ENCODE assay signal across 10 cellular contexts in the genomic region with DNA sequence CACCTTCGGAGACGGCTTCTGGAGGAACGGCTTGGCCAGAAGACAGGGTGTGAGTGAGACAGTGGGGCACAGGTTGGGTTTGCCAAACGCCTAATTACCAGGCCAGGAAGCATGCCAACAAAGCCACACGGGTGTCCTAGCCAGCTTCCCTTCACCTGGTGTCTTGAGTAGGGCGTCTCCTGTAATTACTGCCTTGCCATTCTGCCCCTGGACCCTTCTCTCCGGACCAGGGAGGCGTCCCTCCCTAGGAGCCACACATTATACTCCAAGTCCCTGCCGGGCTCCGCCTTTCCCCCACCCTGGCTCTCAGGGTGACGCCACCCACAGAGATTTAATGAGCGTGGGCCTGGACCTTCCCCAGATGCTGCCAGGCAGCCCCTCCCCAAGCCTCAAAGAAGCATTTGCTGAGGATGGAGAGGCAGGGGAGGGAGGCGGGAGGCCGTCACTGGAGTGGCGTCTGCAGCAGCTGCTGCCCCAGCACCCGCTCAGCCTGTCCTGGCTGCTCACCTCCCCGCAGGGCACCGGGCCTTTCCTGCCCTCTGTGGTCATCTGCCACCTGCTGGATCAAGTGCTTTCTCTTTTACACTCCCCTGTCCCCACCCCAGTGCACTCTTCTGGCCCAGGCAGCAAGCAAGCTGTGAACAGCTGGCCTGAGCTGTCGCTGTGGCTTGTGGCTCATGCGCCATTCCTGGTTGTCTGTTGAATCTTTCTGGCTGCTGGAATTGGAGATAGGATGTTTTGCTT. TPM values are rescaled to one million over a fixed set of nuclear protein-coding genes. Genes with fewer than 3 reads are reported as not detected.
DNase-seq lines count a peak whose midpoint lies in the region; ATAC-seq and TF ChIP-seq lines count a peak whose summit lies in the region.
"Had no signal": no experiment of that assay in that cellular context is flagged by ENCODE, and none has a peak within 500 bp of the region (broad histone marks: within the 10 kb centered on the region; RNA-seq: fewer than 3 reads in every experiment).

No MANE protein-coding gene starts in this region.

- H3K27ac ChIP-seq in H9 (ENCODE audit: insufficient read length, low read depth, low read length) (no peak overlapping the region), rectal smooth muscle tissue (ENCODE audit: low read depth, low read length) (peak overlapping the region; percentile 8), A673 (ENCODE audit: low read depth, low read length, poor library complexity, severe bottlenecking) (no peak overlapping the region)
- H3K27ac ChIP-seq: SK-N-MC had no signal

- H4K20me1 ChIP-seq in H9 (ENCODE audit: control insufficient read depth, insufficient read depth, insufficient read length) = no peaks in the 10 kb centered on the region

- no peak overlapping the region for H3K18ac ChIP-seq in H9 (ENCODE audit: insufficient read length, low read depth, low read length)

- TF ChIP-seq CTCF in H9 (conservative IDR thresholded peaks at IDR 0.05) (peak; percentile 43; the same call in 2 of the 3 replicates), epithelial cell of proximal tubule (conservative IDR thresholded peaks at IDR 0.05; ENCODE audit: low read depth, low read length) (peak; percentile 20), A673 (conservative IDR thresholded peaks at IDR 0.05; ENCODE audit: low read depth, low read length) (no peak)

- no peak overlapping the region for H2AFZ ChIP-seq in H9 (ENCODE audit: low read length)

- H4K5ac ChIP-seq in H9 (ENCODE audit: insufficient read length, low read depth, low read length) = no peak overlapping the region

- no peak overlapping the region for H4K91ac ChIP-seq in H9 (ENCODE audit: insufficient read length, low read depth, low read length)

- peaks cover 12 to 28% of the 10 kb centered on the region in 2 experiments for H3K4me1 Mint-ChIP-seq in H9
- H3K4me1 Mint-ChIP-seq in activated naive CD8-positive, alpha-beta T cell treated with anti-CD3 and anti-CD28 coated beads for 36 hours = peaks cover 37% of the 10 kb centered on the region

- H4K8ac ChIP-seq in H9 (replicated peaks; ENCODE audit: insufficient read length, low read depth, low read length) = no peak overlapping the region

- H3K9ac ChIP-seq in H9 (ENCODE audit: extremely low read depth, insufficient read length, low read length) (no peak overlapping the region), rectal smooth muscle tissue (ENCODE audit: low read length) (peak overlapping the region; percentile 1)

- H2BK120ac ChIP-seq in H9 (ENCODE audit: low read depth, low read length, poor library complexity, severe bottlenecking) = no peak overlapping the region

- no peak overlapping the region for H3K23ac ChIP-seq in H9 (ENCODE audit: insufficient read length, low read depth, low read length)

- no TSS peak for BruUV-seq in A673 (replicated peaks; lab: Mats Ljungman, UMichigan)

- POLR2A ChIA-PET in A673 (lab: Charles Lee; ENCODE audit: low non-redundant PET) = no interaction called here

- H3K4me3 ChIP-seq in epithelial cell of proximal tubule (ENCODE audit: low read depth, low read length) = no peak overlapping the region
- no peak overlapping the region for H3K4me3 ChIP-seq in rectal smooth muscle tissue (ENCODE audit: low read length)
- no peak overlapping the region for H3K4me3 ChIP-seq in A673 (ENCODE audit: low read depth, low read length, poor library complexity, severe bottlenecking)
- H3K4me3 ChIP-seq: dorsolateral prefrontal cortex, SK-N-MC had no signal

- no peaks in the 10 kb centered on the region for H3K23me2 ChIP-seq in H9 (ENCODE audit: insufficient read length, low read depth, low read length, poor library complexity, severe bottlenecking)

- DNase-seq in H9 = peak; percentile 72
- DNase-seq in NCI-H510A treated with DMSO at 0.1 percent for 48 hours (lab: John Stamatoyannopoulos, UW) = peak; percentile 94
- no peak for DNase-seq in epithelial cell of proximal tubule (ENCODE audit: low read depth)
- DNase-seq in activated naive CD8-positive, alpha-beta T cell treated with anti-CD3 and anti-CD28 coated beads for 36 hours = no peak
- no peak for DNase-seq in A673 (ENCODE audit: low spot score)

- H3K27me3 Mint-ChIP-seq in H9 (ENCODE audit: low read depth) = no peaks in the 10 kb centered on the region
- H3K27me3 Mint-ChIP-seq in activated naive CD8-positive, alpha-beta T cell treated with anti-CD3 and anti-CD28 coated beads for 36 hours = no peaks in the 10 kb centered on the region

- H2BK5ac ChIP-seq in H9 (ENCODE audit: insufficient read length, low read length) = no peak overlapping the region

- H3K4me1 ChIP-seq in H9 (ENCODE audit: insufficient read depth, low read length) (peaks cover 2% of the 10 kb centered on the region; the same call in 1 of the 2 replicates), rectal smooth muscle tissue (ENCODE audit: control insufficient read depth, insufficient read depth, low read length) (peaks cover 12% of the 10 kb centered on the region), A673 (ENCODE audit: insufficient read depth, low read length, poor library complexity, severe bottlenecking) (no peaks in the 10 kb centered on the region)

- H3K9me3 Mint-ChIP-seq in H9 = no peaks in the 10 kb centered on the region
- H3K9me3 Mint-ChIP-seq in activated naive CD8-positive, alpha-beta T cell treated with anti-CD3 and anti-CD28 coated beads for 36 hours = no peaks in the 10 kb centered on the region

- no peak overlapping the region for H3K4me2 ChIP-seq in H9 (ENCODE audit: insufficient read depth, insufficient read length, low read length)

- H3K36me3 ChIP-seq in rectal smooth muscle tissue (ENCODE audit: control insufficient read depth, insufficient read depth, low read length) (peaks cover 30% of the 10 kb centered on the region), A673 (ENCODE audit: insufficient read depth, low read length, poor library complexity, severe bottlenecking) (no peaks in the 10 kb centered on the region)

- peaks cover 4 to 22% (median 12%) of the 10 kb centered on the region in 3 experiments; a peak in 5 of 7 replicates for H3K36me3 Mint-ChIP-seq in H9 (ENCODE audit: insufficient read depth in 1 of 3, low read depth in 3 of 3)
- H3K36me3 Mint-ChIP-seq in activated naive CD8-positive, alpha-beta T cell treated with anti-CD3 and anti-CD28 coated beads for 36 hours = peaks cover 48% of the 10 kb centered on the region

- no peak overlapping the region for H2BK15ac ChIP-seq in H9 (ENCODE audit: low read depth, low read length)

- CTCF ChIA-PET in A673 (lab: Charles Lee) = no interaction called here

- no peak for ATAC-seq in GM18502 (IDR thresholded peaks at IDR 0.05; ENCODE audit: poor library complexity, unreplicated experiment)
- ATAC-seq in HG02610 (IDR thresholded peaks at IDR 0.05; ENCODE audit: unreplicated experiment) = no peak

- H3K4me3 Mint-ChIP-seq in H9 = peak overlapping the region in 1 of 2 experiments; percentile 44; a peak in 1 of 5 replicates
- H3K4me3 Mint-ChIP-seq in activated naive CD8-positive, alpha-beta T cell treated with anti-CD3 and anti-CD28 coated beads for 36 hours = no peak overlapping the region

- peak overlapping the region in 1 of 3 experiments; percentile 60; a peak in 2 of 7 replicates for H3K27ac Mint-ChIP-seq in H9
- H3K27ac Mint-ChIP-seq in activated naive CD8-positive, alpha-beta T cell treated with anti-CD3 and anti-CD28 coated beads for 36 hours = no peak overlapping the region

- no peaks in the 10 kb centered on the region for H3K27me3 ChIP-seq in H9 (ENCODE audit: insufficient read depth, low read length)
- no peaks in the 10 kb centered on the region for H3K27me3 ChIP-seq in rectal smooth muscle tissue (ENCODE audit: control insufficient read depth, insufficient read depth, low read length)
- no peaks in the 10 kb centered on the region for H3K27me3 ChIP-seq in A673 (replicated peaks; ENCODE audit: insufficient read depth, low read depth, low read length, poor library complexity)
- H3K27me3 ChIP-seq: dorsolateral prefrontal cortex had no signal

- no peak overlapping the region for H3K4ac ChIP-seq in H9 (ENCODE audit: low read depth, low read length)

- H3K14ac ChIP-seq in H9 (ENCODE audit: insufficient read depth, low read length) = peak overlapping the region; percentile 24; the same call in 1 of the 2 replicates

- no peak overlapping the region for H2BK20ac ChIP-seq in H9 (ENCODE audit: low read depth, low read length, poor library complexity, severe bottlenecking)

- H2BK12ac ChIP-seq in H9 (ENCODE audit: insufficient read length, low read depth, low read length) = no peak overlapping the region

- H3K79me2 ChIP-seq in H9 (ENCODE audit: insufficient read depth, low read length) = no peaks in the 10 kb centered on the region

- intact Hi-C loops in A673 (cut with micrococcal nuclease; ENCODE audit: unreplicated experiment) = no loop called here

- H3K9me3 ChIP-seq in H9 (ENCODE audit: control insufficient read depth, low read depth, low read length) (no peaks in the 10 kb centered on the region), A673 (ENCODE audit: low read depth, low read length, poor library complexity, severe bottlenecking) (no peaks in the 10 kb centered on the region)

- WGBS in H9 (ENCODE audit: extremely low coverage, insufficient read length, low lambda C conversion rate) = no CpG with 5 or more reads among the region's 20 CpGs

- H3K79me1 ChIP-seq in H9 (ENCODE audit: insufficient read depth, low read depth, low read length, poor library complexity, severe bottlenecking) = no peaks in the 10 kb centered on the region

- H3T11ph ChIP-seq in H9 (ENCODE audit: low read length) = no peak overlapping the region

- H3K56ac ChIP-seq in H9 (ENCODE audit: insufficient read length, low read depth, low read length) = no peak overlapping the region

- no peak overlapping the region for H2AK5ac ChIP-seq in H9 (ENCODE audit: insufficient read length, low read length)

RNA-seq across cellular contexts. Expression of a gene that starts 20.7 kb away (rescaled TPM):
- 7.3 and 7.4 TPM in 2 replicates for total RNA-seq in H9 (2021)
- total RNA-seq in epithelial cell of proximal tubule = 91.8 and 103 TPM in 2 replicates
- total RNA-seq in activated naive CD8-positive, alpha-beta T cell treated with anti-CD3 and anti-CD28 coated beads for 36 hours = 10 to 100 TPM; 32.5 to 39.4 TPM
- 5.3 and 12.2 TPM in 2 replicates for total RNA-seq in A673 (2021)

Comparison
In these comparisons a context has a peak if more than half of its experiments do, and no peak if none do; other contexts are left out.
1. DNase-seq: peak in H9 (single experiment) and NCI-H510A treated with DMSO at 0.1 percent for 48 hours (single experiment); none in epithelial cell of proximal tubule (single experiment), activated naive CD8-positive, alpha-beta T cell treated with anti-CD3 and anti-CD28 coated beads for 36 hours (single experiment) and A673 (single experiment).